In the genomic region with DNA sequence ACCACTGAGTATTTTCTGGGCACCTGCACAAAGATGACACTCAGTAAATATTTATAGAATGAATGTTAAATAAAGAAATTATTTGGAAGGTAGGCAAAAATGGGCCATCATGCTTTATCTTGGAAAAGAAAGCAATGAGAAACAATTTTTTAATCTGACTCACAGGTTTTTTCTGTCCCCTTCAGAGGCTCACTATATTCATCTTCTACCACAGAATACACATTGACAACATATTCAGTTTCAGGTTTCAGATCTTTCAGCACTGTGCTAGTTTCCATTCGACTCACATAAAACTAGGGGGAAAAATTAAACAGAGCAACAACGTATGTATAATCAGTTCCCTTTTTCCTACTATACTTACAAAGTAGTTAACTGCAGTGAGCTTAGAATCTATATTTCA, we compare ENCODE assay signal across 14 cellular contexts. TPM values are rescaled to one million over a fixed set of nuclear protein-coding genes. Genes with fewer than 3 reads are reported as not detected.
A peak's percentile ranks its signal among the peaks of the same experiment; 100 is the strongest.
DNase-seq lines count a peak whose midpoint lies in the region; ATAC-seq and TF ChIP-seq lines count a peak whose summit lies in the region.
"Had no signal": no experiment of that assay in that cellular context is flagged by ENCODE, and none has a peak within 500 bp of the region (broad histone marks: within the 10 kb centered on the region; RNA-seq: fewer than 3 reads in every experiment).

No MANE protein-coding gene starts in this region.

- H3K27me3 Mint-ChIP-seq in Caco-2 (ENCODE audit: insufficient read depth, unreplicated experiment), result no peaks in the 10 kb centered on the region

- H3K27me3 ChIP-seq in Caco-2 (replicated peaks; ENCODE audit: control insufficient read depth, insufficient read depth, low read length), result no peaks in the 10 kb centered on the region
- H3K27me3 ChIP-seq: colonic mucosa had no signal

- no peaks in the 10 kb centered on the region for H4K20me1 ChIP-seq in OCI-LY7 (ENCODE audit: insufficient read depth, low read length)

- intact Hi-C loops in OCI-LY7 (cut with micrococcal nuclease; ENCODE audit: unreplicated experiment), result no loop called here
- intact Hi-C loops in Caco-2 (cut with micrococcal nuclease; ENCODE audit: unreplicated experiment), result no loop called here

- H3K9me3 ChIP-seq in OCI-LY7 (ENCODE audit: low read length) (no peaks in the 10 kb centered on the region), Caco-2 (no peaks in the 10 kb centered on the region)
- H3K9me3 ChIP-seq: colonic mucosa had no signal

- H3K4me1 Mint-ChIP-seq in Caco-2 (ENCODE audit: low read depth, unreplicated experiment), result no peaks in the 10 kb centered on the region
- H3K4me1 Mint-ChIP-seq: natural killer cell had no signal

- peaks cover 37% of the 10 kb centered on the region for H3K36me3 Mint-ChIP-seq in Caco-2 (ENCODE audit: insufficient read depth, unreplicated experiment)
- H3K36me3 Mint-ChIP-seq: natural killer cell had no signal

- H3K4me3 Mint-ChIP-seq in Caco-2 (ENCODE audit: unreplicated experiment), result no peak overlapping the region
- H3K4me3 Mint-ChIP-seq: natural killer cell had no signal

- no peak overlapping the region for H3K4me2 ChIP-seq in OCI-LY7 (ENCODE audit: low read length)

- BruUV-seq in OCI-LY7 (replicated peaks; lab: Mats Ljungman, UMichigan) (no TSS peak), Caco-2 (replicated peaks; lab: Mats Ljungman, UMichigan) (no TSS peak)

- H3K36me3 ChIP-seq in OCI-LY7 (ENCODE audit: insufficient read depth, low read length) (no peaks in the 10 kb centered on the region), Caco-2 (ENCODE audit: control insufficient read depth, insufficient read depth, low read length) (no peaks in the 10 kb centered on the region)
- H3K36me3 ChIP-seq: colonic mucosa had no signal

- CTCF ChIA-PET in OCI-LY7 (lab: Charles Lee; ENCODE audit: unreplicated experiment) (no interaction called here), Caco-2 (lab: Charles Lee) (no interaction called here)

- in situ Hi-C loops in astrocyte of the spinal cord (cut with HindIII; ENCODE audit: low sequenced_read_pairs), result no loop called here

- no peaks in the 10 kb centered on the region for H3K9me2 ChIP-seq in OCI-LY7 (ENCODE audit: insufficient read depth, low read length)

- no peak overlapping the region for H3K27ac ChIP-seq in OCI-LY7 (ENCODE audit: low read depth, low read length, poor library complexity, severe bottlenecking)
- H3K27ac ChIP-seq: colonic mucosa, SK-N-MC had no signal

- H3K79me2 ChIP-seq in OCI-LY7 (ENCODE audit: insufficient read depth, low read depth, low read length), result no peaks in the 10 kb centered on the region

- POLR2A ChIA-PET in OCI-LY7 (lab: Charles Lee) (no interaction called here), Caco-2 (lab: Charles Lee) (no interaction called here)

- H3K4me3 ChIP-seq in astrocyte of the spinal cord (ENCODE audit: low read depth, low read length), result no peak overlapping the region
- H3K4me3 ChIP-seq in OCI-LY7 (ENCODE audit: low read depth, low read length, poor library complexity, severe bottlenecking), result no peak overlapping the region
- H3K4me3 ChIP-seq in Caco-2 (ENCODE audit: low read depth, low read length), result no peak overlapping the region
- H3K4me3 ChIP-seq: colonic mucosa, SK-N-MC had no signal

- peak; percentile 72 for DNase-seq in astrocyte of the spinal cord (ENCODE audit: low read depth, low spot score)
- DNase-seq in activated gamma-delta T cell (lab: John Stamatoyannopoulos, UW), result no peak
- DNase-seq in superior temporal gyrus (ENCODE audit: extremely low spot score), result no peak
- no peak for DNase-seq in OCI-LY7 (ENCODE audit: low spot score)
- no peak for DNase-seq in Caco-2
- DNase-seq: activated CD8-positive, alpha-beta memory T cell treated with anti-CD3 and anti-CD28 coated beads, Interleukin-2, amount 50 U/mL, for 4 hours; colonic mucosa; natural killer cell; NCI-H2171 treated with DMSO at 0.1 percent for 48 hours; stimulated activated CD4-positive, alpha-beta T cell treated with anti-CD3 and anti-CD28 coated beads, Interleukin-2, amount 100 ng/mL, for 24 hours had no signal

- TF ChIP-seq CTCF in astrocyte of the spinal cord (IDR thresholded peaks at IDR 0.05; ENCODE audit: low read depth, low read length), result no peak
- no peak for TF ChIP-seq CTCF in OCI-LY7 (conservative IDR thresholded peaks at IDR 0.05; ENCODE audit: low read length)
- TF ChIP-seq CTCF in Caco-2 (IDR thresholded peaks at IDR 0.05; ENCODE audit: insufficient read depth in 1 of 2, low read depth in 1 of 2, low read length in 1 of 2, severe bottlenecking in 1 of 2, unreplicated experiment in 1 of 2), result no peak

- no peak for TF ChIP-seq POLR2A in GM18505 (IDR thresholded peaks at IDR 0.05; ENCODE audit: borderline replicate concordance, extremely low read depth, insufficient read depth, insufficient read length)

- ATAC-seq in GM18505 (IDR thresholded peaks at IDR 0.05; ENCODE audit: unreplicated experiment), result peak; percentile 96
- peak; percentile 97 for ATAC-seq in GM21367 (IDR thresholded peaks at IDR 0.05; ENCODE audit: unreplicated experiment)
- ATAC-seq in HG03039 (IDR thresholded peaks at IDR 0.05; ENCODE audit: unreplicated experiment), result peak; percentile 97
- ATAC-seq: natural killer cell had no signal

- H3K9me3 Mint-ChIP-seq in Caco-2 (ENCODE audit: unreplicated experiment), result no peaks in the 10 kb centered on the region
- H3K9me3 Mint-ChIP-seq: natural killer cell had no signal

- H2AFZ ChIP-seq in OCI-LY7 (ENCODE audit: low read length), result no peak overlapping the region

- no peak overlapping the region for H3K27ac Mint-ChIP-seq in Caco-2 (ENCODE audit: unreplicated experiment)
- H3K27ac Mint-ChIP-seq: natural killer cell had no signal

- H3K4me1 ChIP-seq in OCI-LY7 (ENCODE audit: insufficient read depth, low read length, poor library complexity, severe bottlenecking) (no peaks in the 10 kb centered on the region), Caco-2 (no peaks in the 10 kb centered on the region)
- H3K4me1 ChIP-seq: colonic mucosa had no signal

RNA-seq across cellular contexts. Expression of gene COL12A1, which starts 58.3 kb away (rescaled TPM):
- not detected in 2 replicates for total RNA-seq in OCI-LY7 (2014; rRNA removed; shearing (Covaris generic))
- not detected in 2 replicates for total RNA-seq in OCI-LY7 (2022)
- 61.8 and 68.0 TPM in 2 replicates for total RNA-seq in Caco-2 (2022)

Comparison
In these comparisons a context has a peak if more than half of its experiments do, and no peak if none do; other contexts are left out.
1. RNA of gene COL12A1, which starts 58.3 kb away (total RNA-seq): 61.8 to 68.0 TPM in Caco-2; not detected in OCI-LY7; every median in the first group is over 10 times any median in the second.
2. Peak in every context shown above with its lines, with median percentiles within 50 percentile points of each other: ATAC-seq.